ENCODE assay signal across 8 cellular contexts in the genomic region with DNA sequence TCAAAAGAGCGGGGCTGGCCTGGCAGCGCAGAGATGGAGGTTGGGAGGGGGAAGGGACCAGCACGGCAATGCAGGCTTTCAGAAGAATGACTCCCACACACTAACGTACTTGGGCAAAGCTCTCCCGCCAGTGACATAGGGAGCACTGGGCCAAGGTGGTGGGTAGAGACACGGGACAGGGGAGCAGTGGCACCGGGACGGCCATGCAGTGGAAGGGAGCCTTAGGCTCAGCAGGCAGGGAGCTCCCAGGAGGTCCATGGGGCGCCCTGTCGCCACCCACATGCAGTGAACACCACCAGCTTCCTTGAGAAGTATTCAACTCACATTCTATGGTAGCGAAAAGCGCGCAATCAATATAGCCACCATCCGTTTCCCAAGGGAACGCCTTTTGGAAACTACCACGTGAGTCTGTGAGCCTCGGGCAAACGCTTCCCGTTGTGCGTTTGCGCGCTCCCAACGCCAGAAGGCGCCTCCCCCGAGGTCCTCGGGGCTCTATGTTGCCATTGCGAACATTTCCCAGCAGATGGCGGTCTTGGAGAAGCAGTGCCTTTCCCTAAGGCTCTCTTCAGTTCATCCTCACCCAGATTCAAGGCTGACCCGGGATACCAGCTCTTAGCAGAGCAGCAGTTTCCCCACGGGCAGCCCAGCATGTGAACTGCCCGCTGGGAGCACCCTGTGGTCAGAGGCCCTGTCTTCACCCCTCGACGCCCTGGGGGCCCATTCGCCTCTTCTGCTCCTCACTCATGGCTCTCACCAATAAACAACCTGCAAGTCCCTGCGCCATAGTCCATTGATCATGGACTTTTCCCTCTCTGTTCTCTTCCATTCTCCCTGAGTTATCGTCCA. TPM values are rescaled to one million over a fixed set of nuclear protein-coding genes. Genes with fewer than 3 reads are reported as not detected.
A peak's percentile ranks its signal among the peaks of the same experiment; 100 is the strongest.
DNase-seq lines count a peak whose midpoint lies in the region; ATAC-seq and TF ChIP-seq lines count a peak whose summit lies in the region.

No MANE protein-coding gene starts in this region.

- 0 to 13% methylated on average over 3 to 16 of the region's 36 CpGs for WGBS in gastroesophageal sphincter (ENCODE audit: low coverage in 1 of 2), 2 donors

- H3K9me3 ChIP-seq in gastroesophageal sphincter, result no peaks in the 10 kb centered on the region

- TF ChIP-seq POLR2A in gastroesophageal sphincter (IDR thresholded peaks at IDR 0.05), result no peak

- no peaks in the 10 kb centered on the region for H3K36me3 ChIP-seq in gastroesophageal sphincter

- H3K27ac ChIP-seq in gastroesophageal sphincter (no peak overlapping the region), substantia nigra (ENCODE audit: low read depth, low read length, poor library complexity, severe bottlenecking) (peak overlapping the region; percentile 63)

- DNase-seq in DMS79 treated with DMSO at 0.1 percent for 48 hours (lab: John Stamatoyannopoulos, UW) (peak; percentile 39), LNCaP clone FGC (ENCODE audit: low read depth) (peak; percentile 72), SHP77 treated with DMSO at 0.1 percent for 48 hours (lab: John Stamatoyannopoulos, UW) (peak; percentile 87), non-pigmented ciliary epithelial cell (ENCODE audit: low read depth) (peak; percentile 57), substantia nigra (lab: John Stamatoyannopoulos, UW) (peak; percentile 18 to 91 (median 79))
- peak; percentile 76 for DNase-seq in activated naive CD4-positive, alpha-beta T cell treated with Interleukin-2 at 50 U/mL for 16 hours

- no peaks in the 10 kb centered on the region for H3K27me3 ChIP-seq in gastroesophageal sphincter

- TF ChIP-seq EP300 in gastroesophageal sphincter (IDR thresholded peaks at IDR 0.05), result no peak

- H3K4me3 ChIP-seq in LNCaP clone FGC (ENCODE audit: low read depth, low read length), result peak overlapping the region; percentile 46
- H3K4me3 ChIP-seq in gastroesophageal sphincter, result peak overlapping the region; percentile 12 to 48

- H3K4me1 ChIP-seq in gastroesophageal sphincter, result peaks cover 0 to 32% (median 12%) of the 10 kb centered on the region in 3 donors

- TF ChIP-seq CTCF in LNCaP clone FGC (IDR thresholded peaks at IDR 0.05; ENCODE audit: control insufficient read depth, extremely low read depth, insufficient read depth) (peak; percentile 98), gastroesophageal sphincter (IDR thresholded peaks at IDR 0.05) (peak; percentile 92 to 99 (median 96))

- ATAC-seq in GM21786 (IDR thresholded peaks at IDR 0.05; ENCODE audit: unreplicated experiment), result peak; percentile 78
- ATAC-seq in gastroesophageal sphincter, result peak; percentile 89

RNA-seq across cellular contexts. Expression of gene OPALIN, which starts 16.4 kb away (rescaled TPM):
- not detected for total RNA-seq in gastroesophageal sphincter
